In genomic region chr2:128032092-128032491, GRCh38 we compare ENCODE assay signal across 2 cellular contexts.
A peak's percentile ranks its signal among the peaks of the same experiment; 100 is the strongest.
TF ChIP-seq lines count a peak whose summit lies in the region.

No MANE protein-coding gene starts in this region.

TF ChIP-seq in HepG2, 621 proteins besides CTCF, POLR2A, EP300 and RAD21:
- TF ChIP-seq HMGXB3 (CRISPR knock-in tag; IDR thresholded peaks at IDR 0.05; ENCODE audit: borderline replicate concordance) = no peak
- TF ChIP-seq ZNF44 (CRISPR knock-in tag; IDR thresholded peaks at IDR 0.05) = peak; percentile 99

TF ChIP-seq in K562, 482 proteins besides CTCF, POLR2A, EP300 and RAD21:
- TF ChIP-seq TRIM24 (IDR thresholded peaks at IDR 0.05) = peak; percentile 31 to 51; a peak in 1 of 4 replicates
- TF ChIP-seq CSDE1 (IDR thresholded peaks at IDR 0.05) = no peak
- no peak for TF ChIP-seq NFIC (IDR thresholded peaks at IDR 0.05)
- peak in 1 of 2 experiments; percentile 56; a peak in 2 of 3 replicates for TF ChIP-seq CBX3 (IDR thresholded peaks at IDR 0.05; ENCODE audit: borderline replicate concordance in 1 of 2, low read length in 2 of 2)
- peak; percentile 15 for TF ChIP-seq TFE3 (CRISPR knock-in tag; IDR thresholded peaks at IDR 0.05)
- peak; percentile 71; the same call in 1 of the 2 replicates for TF ChIP-seq CBX5 (IDR thresholded peaks at IDR 0.05; ENCODE audit: borderline replicate concordance, low read depth)
- TF ChIP-seq TRIM28 (IDR thresholded peaks at IDR 0.05) = peak; percentile 80
- no peak for TF ChIP-seq GATAD2B (IDR thresholded peaks at IDR 0.05; ENCODE audit: borderline replicate concordance)
- TF ChIP-seq MECOM (CRISPR knock-in tag; IDR thresholded peaks at IDR 0.05) = no peak
- TF ChIP-seq, protein P1, sequence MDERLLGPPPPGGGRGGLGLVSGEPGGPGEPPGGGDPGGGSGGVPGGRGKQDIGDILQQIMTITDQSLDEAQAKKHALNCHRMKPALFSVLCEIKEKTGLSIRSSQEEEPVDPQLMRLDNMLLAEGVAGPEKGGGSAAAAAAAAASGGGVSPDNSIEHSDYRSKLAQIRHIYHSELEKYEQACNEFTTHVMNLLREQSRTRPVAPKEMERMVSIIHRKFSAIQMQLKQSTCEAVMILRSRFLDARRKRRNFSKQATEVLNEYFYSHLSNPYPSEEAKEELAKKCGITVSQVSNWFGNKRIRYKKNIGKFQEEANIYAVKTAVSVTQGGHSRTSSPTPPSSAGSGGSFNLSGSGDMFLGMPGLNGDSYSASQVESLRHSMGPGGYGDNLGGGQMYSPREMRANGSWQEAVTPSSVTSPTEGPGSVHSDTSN (CRISPR knock-in tag; IDR thresholded peaks at IDR 0.05; ENCODE audit: low read depth) = no peak
- TF ChIP-seq, protein P1 (tag; conservative IDR thresholded peaks at IDR 0.05; ENCODE audit: low read depth) = no peak
- no peak for TF ChIP-seq MEF2D (tag; conservative IDR thresholded peaks at IDR 0.05; ENCODE audit: low read depth)
